In the genomic region with DNA sequence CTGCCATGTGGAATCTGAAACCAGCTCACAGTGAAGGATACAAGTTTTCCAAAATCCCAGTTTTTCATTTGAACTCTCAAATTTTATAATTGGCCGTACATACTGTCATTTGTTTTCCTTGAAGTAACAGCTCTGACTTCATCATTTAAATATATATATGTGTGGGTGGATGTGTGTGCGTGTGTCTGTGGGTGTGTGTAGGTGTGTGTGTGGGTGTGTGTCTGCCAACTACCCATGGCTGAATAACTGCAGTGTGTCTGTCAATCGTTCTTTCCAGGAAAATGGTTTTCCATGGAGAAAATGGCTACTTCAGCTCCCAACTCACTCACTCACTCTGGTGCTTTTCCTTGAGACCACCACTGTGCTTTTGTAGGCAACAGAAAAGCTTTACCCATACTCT, we compare ENCODE assay signal across 1 cellular context.
TF ChIP-seq lines count a peak whose summit lies in the region.

No MANE protein-coding gene starts in this region.

TF ChIP-seq in endothelial cell of umbilical vein, 7 proteins besides CTCF, POLR2A, EP300 and RAD21:
- TF ChIP-seq MYC (IDR thresholded peaks at IDR 0.05; ENCODE audit: low read depth, low read length): no peak
- no peak for TF ChIP-seq FOS (IDR thresholded peaks at IDR 0.05; ENCODE audit: borderline replicate concordance, insufficient read depth, low read length)
